ENCODE assay signal across 30 cellular contexts in genomic region chrX:100085851-100086250, GRCh38.
"Had no signal": no experiment of that assay in that cellular context is flagged by ENCODE, and none has a peak within 500 bp of the region (broad histone marks: within the 10 kb centered on the region; RNA-seq: fewer than 3 reads in every experiment).

No MANE protein-coding gene starts in this region.

- H3K9me3 Mint-ChIP-seq: activated B cell treated with CpG ODN at 0.5 μM for 24 hours; activated naive CD4-positive, alpha-beta T cell treated with anti-CD3 and anti-CD28 coated beads, Interleukin-2, amount 50 U/mL, for 72 hours; activated T-helper 2 cell treated with anti-CD3 and anti-CD28 coated beads, Interferon-gamma antibody, Interleukin-2, Interleukin-4, amounts not matched to agents 10 μg/mL and 5 μg/mL and 100 μg/mL, durations not matched to agents 14 hours and 24 hours and 36 hours had no signal

- H3K36me3 Mint-ChIP-seq: activated CD8-positive, alpha-beta memory T cell treated with anti-CD3 and anti-CD28 coated beads, Interleukin-2, amount 10 ng/mL, durations not matched to agents 7 days and 5 days; activated naive CD4-positive, alpha-beta T cell treated with anti-CD3 and anti-CD28 coated beads, Interleukin-2, amount 50 U/mL, for 72 hours; naive B cell; stimulated activated naive B cell treated with anti-CD40 and anti-IgM and Interleukin-4, amounts not matched to agents 10 μg/mL and 1 μg/mL and 100 μg/mL, for 72 hours had no signal

- H3K4me2 ChIP-seq: smooth muscle cell had no signal

- FAIRE-seq: endometrium, keratinocyte had no signal

- H3K36me3 ChIP-seq: cardiac muscle cell, colonic mucosa, esophagus squamous epithelium, ovary, sigmoid colon, tibial nerve had no signal

- DNase-seq: activated B cell treated with CpG ODN at 0.5 μM for 24 hours; activated CD4-positive, alpha-beta T cell treated with anti-CD3 and anti-CD28 coated beads, Interleukin-2, amount 50 U/mL, for 1 hour; activated CD8-positive, alpha-beta memory T cell treated with anti-CD3 and anti-CD28 coated beads, Interleukin-2, amount 10 ng/mL, durations not matched to agents 7 days and 5 days; activated CD8-positive, alpha-beta T cell treated with anti-CD3 and anti-CD28 coated beads, Interleukin-2, amount 10 ng/mL, durations not matched to agents 7 days and 5 days; activated T-cell treated with anti-CD3 and anti-CD28 coated beads, Interleukin-2, amount 50 U/mL, for 48 hours; cerebellar nuclear complex; colonic mucosa; effector CD8-positive, alpha-beta T cell; esophagus squamous epithelium; head of caudate nucleus; hippocampal formation; left cardiac atrium; left ventricle myocardium superior; naive B cell; nephron progenitor cell; ovary; sigmoid colon; stimulated activated CD4-positive, alpha-beta T cell treated with anti-CD3 and anti-CD28 coated beads, Interleukin-1b, Interleukin-23, amount 100 ng/mL, for 48 hours; stimulated activated CD4-positive, alpha-beta T cell treated with anti-CD3 and anti-CD28 coated beads, Interleukin-4, amount 100 ng/mL, for 4 hours; stimulated activated naive B cell treated with anti-CD40 and anti-IgM and Interleukin-4, amounts not matched to agents 10 μg/mL and 1 μg/mL and 100 μg/mL, for 72 hours; T-helper 2 cell had no signal

- H3K4me3 Mint-ChIP-seq: activated B cell treated with CpG ODN at 0.5 μM for 24 hours; activated CD8-positive, alpha-beta memory T cell treated with anti-CD3 and anti-CD28 coated beads, Interleukin-2, amount 10 ng/mL, durations not matched to agents 7 days and 5 days; activated CD8-positive, alpha-beta T cell treated with anti-CD3 and anti-CD28 coated beads, Interleukin-2, amount 10 ng/mL, durations not matched to agents 7 days and 5 days; naive B cell; nephron progenitor cell; stimulated activated naive B cell treated with anti-CD40 and anti-IgM and Interleukin-4, amounts not matched to agents 10 μg/mL and 1 μg/mL and 100 μg/mL, for 72 hours had no signal

- H3K4me1 ChIP-seq: colonic mucosa, esophagus squamous epithelium, sigmoid colon, tibial nerve had no signal

- H3K9me3 ChIP-seq: colonic mucosa, esophagus squamous epithelium, ovary, sigmoid colon, tibial nerve had no signal

- H3K27ac Mint-ChIP-seq: activated B cell treated with CpG ODN at 0.5 μM for 24 hours; activated CD8-positive, alpha-beta memory T cell treated with anti-CD3 and anti-CD28 coated beads, Interleukin-2, amount 10 ng/mL, durations not matched to agents 7 days and 5 days; activated CD8-positive, alpha-beta T cell treated with anti-CD3 and anti-CD28 coated beads, Interleukin-2, amount 10 ng/mL, durations not matched to agents 7 days and 5 days; activated naive CD4-positive, alpha-beta T cell treated with anti-CD3 and anti-CD28 coated beads, Interleukin-2, amount 50 U/mL, for 72 hours; activated T-helper 2 cell treated with anti-CD3 and anti-CD28 coated beads, Interferon-gamma antibody, Interleukin-2, Interleukin-4, amounts not matched to agents 10 μg/mL and 5 μg/mL and 100 μg/mL, durations not matched to agents 14 hours and 24 hours and 36 hours; naive B cell; nephron progenitor cell; progenitor cell of endocrine pancreas; stimulated activated naive B cell treated with anti-CD40 and anti-IgM and Interleukin-4, amounts not matched to agents 10 μg/mL and 1 μg/mL and 100 μg/mL, for 72 hours had no signal

- H3K4me1 Mint-ChIP-seq: activated B cell treated with CpG ODN at 0.5 μM for 24 hours; activated CD8-positive, alpha-beta memory T cell treated with anti-CD3 and anti-CD28 coated beads, Interleukin-2, amount 10 ng/mL, durations not matched to agents 7 days and 5 days; naive B cell; stimulated activated naive B cell treated with anti-CD40 and anti-IgM and Interleukin-4, amounts not matched to agents 10 μg/mL and 1 μg/mL and 100 μg/mL, for 72 hours had no signal

- H3K27ac ChIP-seq: cardiac muscle cell, colonic mucosa, epithelial cell of prostate, esophagus squamous epithelium, ovary, sigmoid colon, tibial nerve had no signal

- H3K27me3 Mint-ChIP-seq: activated B cell treated with CpG ODN at 0.5 μM for 24 hours; activated CD8-positive, alpha-beta memory T cell treated with anti-CD3 and anti-CD28 coated beads, Interleukin-2, amount 10 ng/mL, durations not matched to agents 7 days and 5 days; naive B cell; progenitor cell of endocrine pancreas; stimulated activated naive B cell treated with anti-CD40 and anti-IgM and Interleukin-4, amounts not matched to agents 10 μg/mL and 1 μg/mL and 100 μg/mL, for 72 hours had no signal

- H3K4me3 ChIP-seq: cardiac muscle cell, colonic mucosa, esophagus squamous epithelium, ovary, sigmoid colon, smooth muscle cell, tibial nerve had no signal

- H3K27me3 ChIP-seq: cardiac muscle cell, colonic mucosa, esophagus squamous epithelium, ovary, sigmoid colon, tibial nerve had no signal
